In the genomic region with DNA sequence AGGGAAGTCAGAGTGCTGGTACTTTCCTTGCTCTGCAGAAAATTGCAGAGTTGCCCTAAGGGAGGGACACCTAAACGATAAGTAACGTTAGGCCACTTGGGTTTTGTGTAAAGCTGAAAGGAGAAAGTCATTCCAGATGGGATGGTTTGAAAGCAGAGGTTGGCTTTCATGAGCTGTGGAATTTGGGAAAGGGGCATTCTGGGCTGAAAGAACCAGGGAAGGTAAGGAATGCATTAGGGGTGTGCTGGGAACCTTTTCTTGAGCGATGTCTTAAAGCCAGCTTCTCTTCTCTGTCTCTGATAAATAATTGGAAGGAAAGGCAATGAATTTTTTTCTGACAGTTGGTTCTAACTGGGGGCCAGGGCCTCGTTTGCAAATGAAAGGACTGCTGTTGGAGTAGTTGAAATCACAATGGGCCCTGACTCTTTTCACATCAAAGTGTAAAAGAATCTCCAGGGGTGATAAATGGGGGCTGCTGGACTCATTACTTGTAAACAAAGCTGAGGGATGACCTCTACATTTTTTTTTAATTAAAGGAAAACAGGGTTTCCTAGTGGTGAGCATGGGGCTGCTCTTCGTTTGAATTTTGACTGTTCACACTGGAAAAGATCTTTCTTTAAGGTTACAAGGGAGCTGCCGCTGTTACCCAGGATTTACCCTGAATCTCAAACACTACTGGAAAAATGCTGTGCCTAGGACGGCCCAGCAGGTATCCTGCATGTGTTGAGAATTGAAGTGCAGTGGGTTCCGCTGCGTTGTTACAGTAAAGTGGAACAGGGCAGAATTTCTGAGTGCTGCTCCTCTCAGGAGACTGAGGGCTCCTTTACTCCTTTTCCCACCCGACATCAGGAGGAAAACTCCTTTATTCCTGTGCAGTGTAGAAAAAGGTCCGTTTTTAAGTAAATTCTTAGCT, we compare ENCODE assay signal across 11 cellular contexts. TPM values are rescaled to one million over a fixed set of nuclear protein-coding genes. Genes with fewer than 3 reads are reported as not detected.
A peak's percentile ranks its signal among the peaks of the same experiment; 100 is the strongest.
DNase-seq lines count a peak whose midpoint lies in the region; ATAC-seq, FAIRE-seq and TF ChIP-seq lines count a peak whose summit lies in the region.
"Had no signal": no experiment of that assay in that cellular context is flagged by ENCODE, and none has a peak within 500 bp of the region (broad histone marks: within the 10 kb centered on the region; RNA-seq: fewer than 3 reads in every experiment).

No MANE protein-coding gene starts in this region.

- intact Hi-C loops in A673 (cut with micrococcal nuclease; ENCODE audit: unreplicated experiment): no loop called here
- intact Hi-C loops in GM12878 (cut with micrococcal nuclease; ENCODE audit: unreplicated experiment): loop anchor here (2.0 kb wide), 1 partner anchor 47 kb away; no protein-coding TSS in a partner anchor
- intact Hi-C loops in lower lobe of right lung (cut with DNase I): no loop called here
- intact Hi-C loops in activated naive CD4-positive, alpha-beta T cell treated with anti-CD3 and anti-CD28 coated beads for 36 hours (cut with micrococcal nuclease): loop anchor here (2.0 kb wide), 1 partner anchor 17 kb away; no protein-coding TSS in a partner anchor

- no peak overlapping the region for H3K27ac Mint-ChIP-seq in activated naive CD4-positive, alpha-beta T cell treated with anti-CD3 and anti-CD28 coated beads for 36 hours

- peaks cover 87% of the 10 kb centered on the region for H3K79me2 ChIP-seq in GM12878 (ENCODE audit: control insufficient read depth, insufficient read depth, low read length)

- CTCF ChIA-PET in A673 (lab: Charles Lee): no interaction called here
- CTCF ChIA-PET in GM12878 (lab: Yijun Ruan, JAX): interaction anchor here (0.7 to 3.9 kb wide), 13 partner anchors 7 to 387 kb away, joined by 3 to 45 read pairs (median 4); a partner anchor contains a TSS
- CTCF ChIA-PET in activated naive CD4-positive, alpha-beta T cell treated with anti-CD3 and anti-CD28 coated beads for 36 hours (lab: Charles Lee): interaction anchor here (0.8 to 1.8 kb wide), 2 partner anchors 22 to 25 kb away, joined by 6 to 8 read pairs; a partner anchor contains a TSS

- BruUV-seq in A673 (replicated peaks; lab: Mats Ljungman, UMichigan): no TSS peak
- no TSS peak for BruUV-seq in GM12878 (replicated peaks; lab: Mats Ljungman, UMichigan)

- H3K9ac ChIP-seq in GM12878 (ENCODE audit: control insufficient read depth, insufficient read depth, low read length): peak overlapping the region; percentile 11

- no peaks in the 10 kb centered on the region for H4K20me1 ChIP-seq in GM12878 (ENCODE audit: control insufficient read depth, insufficient read depth)

- H3K36me3 ChIP-seq in A673 (ENCODE audit: insufficient read depth, low read length, poor library complexity, severe bottlenecking): no peaks in the 10 kb centered on the region
- no peaks in the 10 kb centered on the region for H3K36me3 ChIP-seq in H7 (replicated peaks; ENCODE audit: control insufficient read depth, insufficient read depth, low read length)
- 0 out of 4 replicates have a peak, but pooled peaks cover 0 to 2% of the 10 kb centered on the region in 2 experiments for H3K36me3 ChIP-seq in GM12878 (ENCODE audit: control insufficient read depth in 2 of 2, insufficient read depth in 2 of 2, low read length in 1 of 2)
- no peaks in the 10 kb centered on the region for H3K36me3 ChIP-seq in lower lobe of right lung

- no peak for ATAC-seq in GM12878
- no peak for ATAC-seq in lower lobe of right lung
- ATAC-seq in GM18511 (IDR thresholded peaks at IDR 0.05; ENCODE audit: unreplicated experiment): no peak

- TF ChIP-seq POLR2A in GM12878 (IDR thresholded peaks at IDR 0.05; ENCODE audit: low read depth, low read length): no peak

- H3K4me2 ChIP-seq in GM12878 (ENCODE audit: control insufficient read depth, insufficient read depth): peak overlapping the region; percentile 84

- H3K4me1 Mint-ChIP-seq in activated naive CD4-positive, alpha-beta T cell treated with anti-CD3 and anti-CD28 coated beads for 36 hours (ENCODE audit: low read depth): peaks cover 54% of the 10 kb centered on the region

- no peaks in the 10 kb centered on the region for H3K27me3 Mint-ChIP-seq in activated naive CD4-positive, alpha-beta T cell treated with anti-CD3 and anti-CD28 coated beads for 36 hours (ENCODE audit: low read depth)

- peaks cover 12% of the 10 kb centered on the region for H3K36me3 Mint-ChIP-seq in activated naive CD4-positive, alpha-beta T cell treated with anti-CD3 and anti-CD28 coated beads for 36 hours (ENCODE audit: low read depth)

- TF ChIP-seq CTCF in A673 (conservative IDR thresholded peaks at IDR 0.05; ENCODE audit: low read depth, low read length) (no peak), GM12878 (IDR thresholded peaks at IDR 0.05 in 2 of 3, conservative IDR thresholded peaks at IDR 0.05 in 1 of 3; ENCODE audit: control insufficient read depth in 2 of 3, extremely low read depth in 1 of 3, insufficient read depth in 1 of 3, low read depth in 3 of 3, low read length in 3 of 3) (no peak), lower lobe of right lung (IDR thresholded peaks at IDR 0.05) (no peak)

- WGBS in GM12878 (ENCODE audit: insufficient coverage, insufficient replicate concordance, low lambda C conversion rate, missing lambda C conversion rate): 90% methylated on average over 11 of the region's 11 CpGs

- peak overlapping the region; percentile 2 for H3K4me3 ChIP-seq in A673 (ENCODE audit: low read depth, low read length, poor library complexity, severe bottlenecking)
- H3K4me3 ChIP-seq in H7 (ENCODE audit: insufficient read depth, low read depth, low read length): no peak overlapping the region
- H3K4me3 ChIP-seq in GM12878: no peak overlapping the region
- H3K4me3 ChIP-seq in lower lobe of right lung: no peak overlapping the region
- H3K4me3 ChIP-seq: psoas muscle had no signal

- no peak for TF ChIP-seq EP300 in GM12878 (IDR thresholded peaks at IDR 0.05; ENCODE audit: borderline replicate concordance in 1 of 2, control insufficient read depth in 1 of 2, low read depth in 2 of 2, low read length in 2 of 2)

- POLR2A ChIA-PET in A673 (lab: Charles Lee; ENCODE audit: low non-redundant PET) (no interaction called here), GM12878 (lab: Charles Lee) (interaction anchor here (0.6 to 6.8 kb wide), 9 partner anchors 8 to 51 kb away, joined by 5 to 107 read pairs (median 23); a partner anchor contains a TSS)

- DNase-seq in A673 (ENCODE audit: low spot score) (peak; percentile 25), H7 (peak; percentile 53), GM12878 (ENCODE audit: low read depth, low spot score) (no peak), lower lobe of right lung (no peak), NCI-H82 treated with DMSO at 0.1 percent for 48 hours (lab: John Stamatoyannopoulos, UW; ENCODE audit: unreplicated experiment) (no peak), NCI-H2107 (lab: John Stamatoyannopoulos, UW) (no peak)
- DNase-seq in activated naive CD4-positive, alpha-beta T cell treated with anti-CD3 and anti-CD28 coated beads for 36 hours: no peak
- DNase-seq: kidney, psoas muscle had no signal

- no peaks in the 10 kb centered on the region for H3K9me3 Mint-ChIP-seq in activated naive CD4-positive, alpha-beta T cell treated with anti-CD3 and anti-CD28 coated beads for 36 hours

- no peak for FAIRE-seq in GM12878 (lab: Jason Lieb, UNC)
- FAIRE-seq: kidney had no signal

- peaks cover 50% of the 10 kb centered on the region for H3K4me1 ChIP-seq in A673 (ENCODE audit: insufficient read depth, low read length, poor library complexity, severe bottlenecking)
- peaks cover 62% of the 10 kb centered on the region for H3K4me1 ChIP-seq in GM12878 (ENCODE audit: control insufficient read depth, insufficient read depth, low read length)
- H3K4me1 ChIP-seq in lower lobe of right lung: peaks cover 53% of the 10 kb centered on the region

- in situ Hi-C loops in GM12878 (cut with MboI): no loop called here

- no peaks in the 10 kb centered on the region for H3K27me3 ChIP-seq in A673 (replicated peaks; ENCODE audit: insufficient read depth, low read depth, low read length, poor library complexity)
- no peaks in the 10 kb centered on the region for H3K27me3 ChIP-seq in H7 (ENCODE audit: control insufficient read depth, insufficient read depth, low read length)
- no peaks in the 10 kb centered on the region for H3K27me3 ChIP-seq in GM12878 (replicated peaks in 1 of 2; ENCODE audit: control insufficient read depth in 2 of 2, insufficient read depth in 2 of 2, low read length in 1 of 2)
- no peaks in the 10 kb centered on the region for H3K27me3 ChIP-seq in lower lobe of right lung (ENCODE audit: low read depth)

- TF ChIP-seq RAD21 in GM12878 (IDR thresholded peaks at IDR 0.05; ENCODE audit: insufficient read depth, low read depth, low read length): no peak

- no peaks in the 10 kb centered on the region for H3K9me3 ChIP-seq in A673 (ENCODE audit: low read depth, low read length, poor library complexity, severe bottlenecking)
- H3K9me3 ChIP-seq in GM12878 (replicated peaks; ENCODE audit: control insufficient read depth, insufficient read depth, low read length): no peaks in the 10 kb centered on the region; the same call in 2 of the 3 replicates
- no peaks in the 10 kb centered on the region for H3K9me3 ChIP-seq in lower lobe of right lung
- H3K9me3 ChIP-seq: psoas muscle had no signal

- H3K27ac ChIP-seq in A673 (ENCODE audit: low read depth, low read length, poor library complexity, severe bottlenecking) (peak overlapping the region; percentile 93), GM12878 (ENCODE audit: control insufficient read depth, insufficient read depth) (peak overlapping the region; percentile 80), lower lobe of right lung (peak overlapping the region; percentile 5)
- H3K27ac ChIP-seq: C4-2B had no signal

- H2AFZ ChIP-seq in GM12878 (ENCODE audit: control insufficient read depth, low read depth, low read length): no peak overlapping the region

- SMC1A ChIA-PET in GM12878 (lab: Charles Lee; ENCODE audit: uncharacterized antibody, unreplicated experiment): interaction anchor here (0.6 to 7.3 kb wide), 25 partner anchors 8 to 450 kb away, joined by 3 to 192 read pairs (median 4); a partner anchor contains a TSS

- no peak overlapping the region for H3K4me3 Mint-ChIP-seq in activated naive CD4-positive, alpha-beta T cell treated with anti-CD3 and anti-CD28 coated beads for 36 hours

- RAD21 ChIA-PET in GM12878 (lab: Charles Lee; ENCODE audit: unreplicated experiment): interaction anchor here (0.5 to 4.5 kb wide), 21 partner anchors 15 to 134 kb away, joined by 3 to 103 read pairs (median 6); a partner anchor contains a TSS

RNA-seq across cellular contexts. Expression of a gene that starts 25.0 kb away (rescaled TPM):
- total RNA-seq in A673 (2021) (60.1 and 65.4 TPM in 2 replicates), GM12878 (2014; rRNA removed) (21.2 and 21.3 TPM in 2 replicates), GM12878 (2014; rRNA removed; fragmentation: Illumina TruSeq; extraction: Trizol) (21.5 and 22.8 TPM in 2 replicates), GM12878 (2021) (52.5 and 56.1 TPM in 2 replicates), lower lobe of right lung (90.6 TPM)
- total RNA-seq in H7 (2014; rRNA removed; shearing (Covaris generic)): 27.6 and 42.4 TPM in 2 replicates
- 242 and 244 TPM in 2 replicates for total RNA-seq in GM12878 (2013; cell fraction: nucleolus; rRNA removed)
- 51.7 TPM for polyA plus RNA-seq in GM12878 (2011; ENCODE audit: low read depth)
- polyA plus RNA-seq in GM12878 (2011; rRNA removed) (25.1 and 26.1 TPM in 2 replicates), GM12878 (2014; fragmentation: Illumina TruSeq; extraction: Trizol) (30.7 and 32.9 TPM in 2 replicates), GM12878 (2014; fragmentation: Nextera tagmentation; extraction: Ambion mirVana) (10 to 100 TPM in 1 of 2 experiments, 1 to 10 TPM in 1; 3.5 to 11.4 TPM), GM12878 (2014; rRNA removed) (18.6 and 20.5 TPM in 2 replicates), GM12878 (2016; fragmentation: Nextera tagmentation; extraction: Ambion mirVana) (10 to 100 TPM; 21.6 to 24.0 TPM)
- 21.3 and 44.0 TPM in 2 replicates for polyA plus RNA-seq in GM12878 (2011; cell fraction: cytosol; rRNA removed)
- 50.2 and 53.3 TPM in 2 replicates for polyA plus RNA-seq in GM12878 (2011; cell fraction: nucleus; rRNA removed)
- polyA plus RNA-seq in GM12878 (2012): 32.6 and 34.7 TPM in 2 replicates
- polyA minus RNA-seq in GM12878 (2011; rRNA and poly(A)+ RNA removed): 115 and 130 TPM in 2 replicates
- polyA minus RNA-seq in GM12878 (2011; cell fraction: cytosol; rRNA and poly(A)+ RNA removed): 30.8 and 33.0 TPM in 2 replicates
- 72.7 and 104 TPM in 2 replicates for polyA minus RNA-seq in GM12878 (2011; cell fraction: nucleus; rRNA and poly(A)+ RNA removed)
- total RNA-seq in activated naive CD4-positive, alpha-beta T cell treated with anti-CD3 and anti-CD28 coated beads for 36 hours: 10 to 100 TPM; 46.6 to 50.6 TPM

Comparison
In these comparisons a context has a peak if more than half of its experiments do, and no peak if none do; other contexts are left out.
1. DNase-seq: peak in A673 (single experiment) and H7 (single experiment); none in GM12878 (single experiment), lower lobe of right lung (single experiment), NCI-H82 treated with DMSO at 0.1 percent for 48 hours (single experiment), NCI-H2107 (single experiment) and activated naive CD4-positive, alpha-beta T cell treated with anti-CD3 and anti-CD28 coated beads for 36 hours (single experiment).
2. H3K27ac ChIP-seq: peak in every context shown above with its lines; median percentile 93 in A673; 80 in GM12878; 5 in lower lobe of right lung.
3. intact Hi-C loops: an anchor here in GM12878 (2.0 kb wide) and activated naive CD4-positive, alpha-beta T cell treated with anti-CD3 and anti-CD28 coated beads for 36 hours (2.0 kb wide); none called in A673 and lower lobe of right lung.